Comparison of ENCODE assay signal across 11 cellular contexts in genomic region chr6:99344289-99344688, GRCh38. TPM values are rescaled to one million over a fixed set of nuclear protein-coding genes. Genes with fewer than 3 reads are reported as not detected.
A peak's percentile ranks its signal among the peaks of the same experiment; 100 is the strongest.
DNase-seq lines count a peak whose midpoint lies in the region; ATAC-seq and TF ChIP-seq lines count a peak whose summit lies in the region.
"Had no signal": no experiment of that assay in that cellular context is flagged by ENCODE, and none has a peak within 500 bp of the region (broad histone marks: within the 10 kb centered on the region; RNA-seq: fewer than 3 reads in every experiment).

No MANE protein-coding gene starts in this region.

- DNase-seq in EH (ENCODE audit: low read depth) = peak; percentile 73
- DNase-seq in cardiac fibroblast (ENCODE audit: low read depth in 2 of 2) = peak; percentile 33 to 55
- peak; percentile 22 for DNase-seq in mesendoderm
- DNase-seq in NCI-H187 (lab: John Stamatoyannopoulos, UW) = no peak
- DNase-seq in T-helper 1 cell = no peak
- DNase-seq: CD8-positive, alpha-beta T cell; naive B cell; T-helper 17 cell had no signal

- H3K9ac ChIP-seq in mesendoderm (ENCODE audit: low read length) = no peak overlapping the region

- no peaks in the 10 kb centered on the region for H3K79me2 ChIP-seq in mesendoderm (ENCODE audit: control insufficient read depth, insufficient read depth, low read length)

- H4K8ac ChIP-seq in mesendoderm (ENCODE audit: low read depth, low read length) = no peak overlapping the region

- TF ChIP-seq POLR2A in GM18505 (IDR thresholded peaks at IDR 0.05; ENCODE audit: borderline replicate concordance, extremely low read depth, insufficient read depth, insufficient read length) = no peak

- no peak overlapping the region for H3K4ac ChIP-seq in mesendoderm (ENCODE audit: low read depth, low read length)

- H3K4me2 ChIP-seq in mesendoderm (ENCODE audit: low read length) = no peak overlapping the region

- WGBS in mesendoderm (ENCODE audit: extremely low coverage, insufficient coverage, low lambda C conversion rate) = no CpG with 5 or more reads among the region's 3 CpGs

- H3K56ac ChIP-seq in mesendoderm (ENCODE audit: low read length) = no peak overlapping the region

- no peak overlapping the region for H2BK5ac ChIP-seq in mesendoderm (ENCODE audit: low read length)

- no peak overlapping the region for H2AK5ac ChIP-seq in mesendoderm (ENCODE audit: low read length)

- peaks cover 5% of the 10 kb centered on the region for H3K4me1 ChIP-seq in mesendoderm (ENCODE audit: control insufficient read depth, low read depth, low read length)

- no peak overlapping the region for H2BK120ac ChIP-seq in mesendoderm (ENCODE audit: low read depth, low read length)

- TF ChIP-seq CTCF in cardiac fibroblast (IDR thresholded peaks at IDR 0.05; ENCODE audit: low read depth, low read length) = no peak

- H2BK15ac ChIP-seq in mesendoderm (replicated peaks; ENCODE audit: low read depth) = no peak overlapping the region

- peaks cover 7% of the 10 kb centered on the region for H3K79me1 ChIP-seq in mesendoderm (ENCODE audit: low read length)

- no peaks in the 10 kb centered on the region for H3K27me3 ChIP-seq in mesendoderm (ENCODE audit: insufficient read depth, low read length, poor library complexity)

- no peak overlapping the region for H3K27ac ChIP-seq in mesendoderm (ENCODE audit: low read depth, low read length)

- H3K36me3 ChIP-seq in mesendoderm (ENCODE audit: control insufficient read depth, insufficient read depth, low read length) = no peaks in the 10 kb centered on the region

- H4K5ac ChIP-seq in mesendoderm (ENCODE audit: low read length) = no peak overlapping the region

- H3K4me3 ChIP-seq in cardiac fibroblast (replicated peaks in 1 of 2; ENCODE audit: low read depth in 2 of 2, low read length in 2 of 2) (no peak overlapping the region), mesendoderm (ENCODE audit: low read length) (no peak overlapping the region)

- no peak overlapping the region for H3K23ac ChIP-seq in mesendoderm (ENCODE audit: low read length)

- ATAC-seq in HG03060 (IDR thresholded peaks at IDR 0.05; ENCODE audit: low read depth, unreplicated experiment) = peak; percentile 54
- no peak for ATAC-seq in GM19397 (IDR thresholded peaks at IDR 0.05; ENCODE audit: unreplicated experiment)
- ATAC-seq in GM18505 (IDR thresholded peaks at IDR 0.05; ENCODE audit: unreplicated experiment) = no peak
- ATAC-seq: CD8-positive, alpha-beta T cell; T-helper 17 cell had no signal

- H3K18ac ChIP-seq in mesendoderm (ENCODE audit: low read length) = no peak overlapping the region

RNA-seq across cellular contexts. Expression of gene FAXC, which starts 5.2 kb away (rescaled TPM):
- 12.4 TPM for polyA plus RNA-seq in mesendoderm (2013, experiment 1 of 2)
- 13.4 TPM for polyA plus RNA-seq in mesendoderm (2013, experiment 2 of 2)

RNA-seq across cellular contexts. Expression of gene COQ3, which starts 49.7 kb away (rescaled TPM):
- polyA plus RNA-seq in mesendoderm (2013, experiment 1 of 2) = 22.5 TPM
- 21.9 TPM for polyA plus RNA-seq in mesendoderm (2013, experiment 2 of 2)

Comparison
In these comparisons a context has a peak if more than half of its experiments do, and no peak if none do; other contexts are left out.
1. DNase-seq: peak in EH (single experiment), cardiac fibroblast (2 of 2) and mesendoderm (single experiment); none in NCI-H187 (0 of 2) and T-helper 1 cell (0 of 5).